In genomic region chr12:130350715-130351114, GRCh38 we compare ENCODE assay signal across 1 cellular context.
TF ChIP-seq lines count a peak whose summit lies in the region.

No MANE protein-coding gene starts in this region.

TF ChIP-seq in PFSK-1, 5 proteins besides CTCF, POLR2A, EP300 and RAD21 (continued from another document):
- TF ChIP-seq, protein P1, sequence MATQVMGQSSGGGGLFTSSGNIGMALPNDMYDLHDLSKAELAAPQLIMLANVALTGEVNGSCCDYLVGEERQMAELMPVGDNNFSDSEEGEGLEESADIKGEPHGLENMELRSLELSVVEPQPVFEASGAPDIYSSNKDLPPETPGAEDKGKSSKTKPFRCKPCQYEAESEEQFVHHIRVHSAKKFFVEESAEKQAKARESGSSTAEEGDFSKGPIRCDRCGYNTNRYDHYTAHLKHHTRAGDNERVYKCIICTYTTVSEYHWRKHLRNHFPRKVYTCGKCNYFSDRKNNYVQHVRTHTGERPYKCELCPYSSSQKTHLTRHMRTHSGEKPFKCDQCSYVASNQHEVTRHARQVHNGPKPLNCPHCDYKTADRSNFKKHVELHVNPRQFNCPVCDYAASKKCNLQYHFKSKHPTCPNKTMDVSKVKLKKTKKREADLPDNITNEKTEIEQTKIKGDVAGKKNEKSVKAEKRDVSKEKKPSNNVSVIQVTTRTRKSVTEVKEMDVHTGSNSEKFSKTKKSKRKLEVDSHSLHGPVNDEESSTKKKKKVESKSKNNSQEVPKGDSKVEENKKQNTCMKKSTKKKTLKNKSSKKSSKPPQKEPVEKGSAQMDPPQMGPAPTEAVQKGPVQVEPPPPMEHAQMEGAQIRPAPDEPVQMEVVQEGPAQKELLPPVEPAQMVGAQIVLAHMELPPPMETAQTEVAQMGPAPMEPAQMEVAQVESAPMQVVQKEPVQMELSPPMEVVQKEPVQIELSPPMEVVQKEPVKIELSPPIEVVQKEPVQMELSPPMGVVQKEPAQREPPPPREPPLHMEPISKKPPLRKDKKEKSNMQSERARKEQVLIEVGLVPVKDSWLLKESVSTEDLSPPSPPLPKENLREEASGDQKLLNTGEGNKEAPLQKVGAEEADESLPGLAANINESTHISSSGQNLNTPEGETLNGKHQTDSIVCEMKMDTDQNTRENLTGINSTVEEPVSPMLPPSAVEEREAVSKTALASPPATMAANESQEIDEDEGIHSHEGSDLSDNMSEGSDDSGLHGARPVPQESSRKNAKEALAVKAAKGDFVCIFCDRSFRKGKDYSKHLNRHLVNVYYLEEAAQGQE (IDR thresholded peaks at IDR 0.05; ENCODE audit: insufficient read depth in 1 of 2, low read depth in 2 of 2, low read length in 2 of 2), result peak; percentile 40 to 65; a peak in 1 of 4 replicates
- no peak for TF ChIP-seq POLR2AphosphoS5 (IDR thresholded peaks at IDR 0.05; ENCODE audit: low read depth, low read length)
- no peak for TF ChIP-seq SIN3A (IDR thresholded peaks at IDR 0.05; ENCODE audit: borderline replicate concordance, insufficient read depth, low read length)
